ENCODE assay signal across 19 cellular contexts in the genomic region with DNA sequence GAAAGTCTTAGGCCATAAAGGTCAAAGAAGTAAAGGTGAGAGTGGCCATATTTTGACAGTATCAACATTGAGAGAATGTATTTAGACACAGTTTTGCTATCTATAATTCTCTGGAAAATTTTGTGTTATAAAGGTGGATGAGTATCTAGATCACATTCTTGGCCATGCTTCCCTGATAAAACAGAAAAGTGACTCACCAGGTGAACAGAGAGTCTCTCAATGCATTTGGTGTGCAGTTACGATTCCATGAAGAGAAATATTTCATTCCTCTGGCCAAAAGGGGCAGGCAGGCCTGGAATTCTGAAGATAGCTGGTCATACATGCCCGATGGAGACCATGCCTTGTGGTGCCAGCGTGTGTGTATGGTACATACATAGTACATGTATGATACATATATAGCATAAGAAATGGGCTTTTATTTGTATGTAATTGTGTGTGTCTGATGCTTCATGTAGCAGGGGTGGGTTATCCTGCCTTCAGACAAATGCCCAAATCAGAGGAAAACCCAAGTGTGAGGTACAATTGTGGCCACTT.
"Had no signal": no experiment of that assay in that cellular context is flagged by ENCODE, and none has a peak within 500 bp of the region (broad histone marks: within the 10 kb centered on the region; RNA-seq: fewer than 3 reads in every experiment).

No MANE protein-coding gene starts in this region.

- H3K27ac ChIP-seq: body of pancreas, prostate gland, thoracic aorta, upper lobe of right lung had no signal

- H3K4me3 ChIP-seq: body of pancreas, prostate gland, spleen, thoracic aorta, upper lobe of right lung had no signal

- H3K27ac Mint-ChIP-seq: activated CD4-positive, alpha-beta T cell treated with anti-CD3 and anti-CD28 coated beads, Interleukin-2, amount 10 ng/mL, durations not matched to agents 24 days and 14 days; activated CD8-positive, alpha-beta T cell treated with anti-CD3 and anti-CD28 coated beads, Interleukin-2, amount 10 ng/mL, durations not matched to agents 7 days and 5 days; activated naive CD8-positive, alpha-beta T cell treated with anti-CD3 and anti-CD28 coated beads for 36 hours; natural killer cell treated with Interleukin-12 subunit alpha and Interleukin-12 subunit beta and Interleukin-15 and Interleukin-18, amount 100 ng/mL, for 72 hours; stimulated activated naive CD8-positive, alpha-beta T cell treated with anti-CD3 and anti-CD28 coated beads, Interleukin-15, amount 100 ng/mL, for 72 hours had no signal

- H3K27me3 ChIP-seq: body of pancreas, spleen, upper lobe of right lung had no signal

- ATAC-seq: activated CD8-positive, alpha-beta T cell treated with anti-CD3 and anti-CD28 coated beads, Interleukin-2, amount 10 ng/mL, durations not matched to agents 7 days and 5 days; body of pancreas; effector memory CD8-positive, alpha-beta T cell; natural killer cell treated with Interleukin-12 subunit alpha and Interleukin-12 subunit beta and Interleukin-15 and Interleukin-18, amount 100 ng/mL, for 72 hours; sciatic nerve; stimulated activated naive CD8-positive, alpha-beta T cell treated with anti-CD3 and anti-CD28 coated beads, Interleukin-15, amount 100 ng/mL, for 72 hours had no signal

- H3K27me3 Mint-ChIP-seq: activated naive CD8-positive, alpha-beta T cell treated with anti-CD3 and anti-CD28 coated beads for 36 hours; stimulated activated naive CD8-positive, alpha-beta T cell treated with anti-CD3 and anti-CD28 coated beads, Interleukin-15, amount 100 ng/mL, for 72 hours had no signal

- H3K9me3 ChIP-seq: body of pancreas, prostate gland, thoracic aorta, upper lobe of right lung had no signal

- H3K4me3 Mint-ChIP-seq: activated CD4-positive, alpha-beta T cell treated with anti-CD3 and anti-CD28 coated beads, Interleukin-2, amount 10 ng/mL, durations not matched to agents 24 days and 14 days; activated CD8-positive, alpha-beta T cell treated with anti-CD3 and anti-CD28 coated beads, Interleukin-2, amount 10 ng/mL, durations not matched to agents 7 days and 5 days; activated naive CD8-positive, alpha-beta T cell treated with anti-CD3 and anti-CD28 coated beads for 36 hours; effector memory CD8-positive, alpha-beta T cell; natural killer cell treated with Interleukin-12 subunit alpha and Interleukin-12 subunit beta and Interleukin-15 and Interleukin-18, amount 100 ng/mL, for 72 hours; stimulated activated naive CD8-positive, alpha-beta T cell treated with anti-CD3 and anti-CD28 coated beads, Interleukin-15, amount 100 ng/mL, for 72 hours had no signal

- H3K36me3 Mint-ChIP-seq: activated naive CD8-positive, alpha-beta T cell treated with anti-CD3 and anti-CD28 coated beads for 36 hours; natural killer cell treated with Interleukin-12 subunit alpha and Interleukin-12 subunit beta and Interleukin-15 and Interleukin-18, amount 100 ng/mL, for 72 hours had no signal

- H3K4me1 ChIP-seq: body of pancreas, prostate gland had no signal

- H3K9me3 Mint-ChIP-seq: activated CD4-positive, alpha-beta T cell treated with anti-CD3 and anti-CD28 coated beads, Interleukin-2, amount 10 ng/mL, durations not matched to agents 24 days and 14 days; effector memory CD8-positive, alpha-beta T cell; natural killer cell treated with Interleukin-12 subunit alpha and Interleukin-12 subunit beta and Interleukin-15 and Interleukin-18, amount 100 ng/mL, for 72 hours had no signal

- DNase-seq: activated CD4-positive, alpha-beta T cell treated with anti-CD3 and anti-CD28 coated beads, Interleukin-2, amount 10 ng/mL, durations not matched to agents 24 days and 14 days; activated CD4-positive, CD25-positive, alpha-beta regulatory T cell; activated CD8-positive, alpha-beta memory T cell treated with anti-CD3 and anti-CD28 coated beads, Interleukin-2, amount 50 U/mL, for 4 hours; activated CD8-positive, alpha-beta T cell treated with anti-CD3 and anti-CD28 coated beads, Interleukin-2, amount 10 ng/mL, durations not matched to agents 7 days and 5 days; activated naive CD8-positive, alpha-beta T cell treated with anti-CD3 and anti-CD28 coated beads for 36 hours; amygdala; body of pancreas; cerebellar nuclear complex; dermis blood vessel endothelial cell; effector memory CD8-positive, alpha-beta T cell; foreskin melanocyte; mesendoderm; spleen; stimulated activated naive CD8-positive, alpha-beta T cell treated with anti-CD3 and anti-CD28 coated beads, Interleukin-15, amount 100 ng/mL, for 72 hours; upper lobe of right lung had no signal

- H3K36me3 ChIP-seq: prostate gland, spleen, thoracic aorta, upper lobe of right lung had no signal
